ENCODE assay signal across 1 cellular context in genomic region chr18:63440219-63440618, GRCh38.
TF ChIP-seq lines count a peak whose summit lies in the region.

No MANE protein-coding gene starts in this region.

TF ChIP-seq in GM12878, 131 proteins besides CTCF, POLR2A, EP300 and RAD21:
- TF ChIP-seq GABPA (IDR thresholded peaks at IDR 0.05; ENCODE audit: low read depth) (no peak), POU2F2 (IDR thresholded peaks at IDR 0.05; ENCODE audit: borderline replicate concordance, low read depth, low read length) (no peak)
- TF ChIP-seq, protein P1, sequence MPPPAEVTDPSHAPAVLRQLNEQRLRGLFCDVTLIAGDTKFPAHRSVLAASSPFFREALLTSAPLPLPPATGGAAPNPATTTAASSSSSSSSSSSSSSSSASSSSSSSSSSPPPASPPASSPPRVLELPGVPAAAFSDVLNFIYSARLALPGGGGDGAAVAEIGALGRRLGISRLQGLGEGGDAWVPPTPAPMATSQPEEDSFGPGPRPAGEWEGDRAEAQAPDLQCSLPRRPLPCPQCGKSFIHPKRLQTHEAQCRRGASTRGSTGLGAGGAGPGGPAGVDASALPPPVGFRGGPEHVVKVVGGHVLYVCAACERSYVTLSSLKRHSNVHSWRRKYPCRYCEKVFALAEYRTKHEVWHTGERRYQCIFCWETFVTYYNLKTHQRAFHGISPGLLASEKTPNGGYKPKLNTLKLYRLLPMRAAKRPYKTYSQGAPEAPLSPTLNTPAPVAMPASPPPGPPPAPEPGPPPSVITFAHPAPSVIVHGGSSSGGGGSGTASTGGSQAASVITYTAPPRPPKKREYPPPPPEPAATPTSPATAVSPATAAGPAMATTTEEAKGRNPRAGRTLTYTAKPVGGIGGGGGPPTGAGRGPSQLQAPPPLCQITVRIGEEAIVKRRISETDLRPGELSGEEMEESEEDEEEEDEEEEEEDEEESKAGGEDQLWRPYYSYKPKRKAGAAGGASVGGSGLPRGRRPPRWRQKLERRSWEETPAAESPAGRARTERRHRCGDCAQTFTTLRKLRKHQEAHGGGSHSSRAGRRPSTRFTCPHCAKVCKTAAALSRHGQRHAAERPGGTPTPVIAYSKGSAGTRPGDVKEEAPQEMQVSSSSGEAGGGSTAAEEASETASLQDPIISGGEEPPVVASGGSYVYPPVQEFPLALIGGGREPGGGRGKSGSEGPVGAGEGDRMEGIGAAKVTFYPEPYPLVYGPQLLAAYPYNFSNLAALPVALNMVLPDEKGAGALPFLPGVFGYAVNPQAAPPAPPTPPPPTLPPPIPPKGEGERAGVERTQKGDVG (CRISPR knock-in tag; IDR thresholded peaks at IDR 0.05), result no peak
TF ChIP-seq in GM12878: peak in this region for 0.
